In the genomic region with DNA sequence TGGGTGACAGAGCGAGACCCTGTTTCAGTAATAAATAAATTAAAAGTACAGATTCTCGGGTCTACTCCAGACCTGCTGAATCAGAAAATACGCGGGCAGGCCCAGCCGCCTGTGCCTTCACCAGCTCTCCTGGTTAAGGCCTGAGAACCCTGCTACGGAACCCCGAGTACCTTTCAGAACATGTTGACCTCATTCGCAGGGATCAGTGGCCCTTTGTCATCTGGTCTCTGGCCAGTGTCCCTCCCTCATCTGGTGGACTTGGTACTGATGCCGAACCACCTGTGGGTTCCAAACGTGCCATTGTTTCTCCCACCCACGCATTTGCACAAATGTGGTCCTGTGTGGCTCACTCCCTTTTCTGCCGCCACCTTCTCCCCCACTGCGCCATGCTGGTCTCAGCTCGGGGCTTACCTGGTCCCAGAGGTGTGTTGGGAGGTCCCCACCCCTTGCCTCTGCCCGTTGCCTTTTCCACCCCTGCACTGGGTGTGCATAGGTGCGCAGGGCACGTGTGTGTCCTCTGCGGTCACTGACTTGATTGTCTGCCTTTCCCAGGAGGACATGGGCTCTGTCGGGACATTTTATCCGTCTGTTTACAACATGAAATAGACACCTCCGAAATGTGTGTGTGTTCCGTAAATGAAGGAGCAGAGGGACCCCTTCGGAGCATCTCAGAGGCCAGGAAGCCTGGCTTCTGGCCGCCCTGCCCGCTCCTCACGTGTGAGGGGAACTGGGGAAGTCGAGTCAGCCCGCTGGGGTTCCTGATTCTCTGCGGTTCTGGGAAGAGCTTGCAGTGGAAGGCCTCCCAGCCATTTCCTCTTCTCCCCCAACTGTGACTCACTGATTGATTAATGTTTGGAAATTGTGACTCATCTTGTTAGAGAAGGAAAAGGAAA, we compare ENCODE assay signal across 10 cellular contexts.
A peak's percentile ranks its signal among the peaks of the same experiment; 100 is the strongest.
DNase-seq lines count a peak whose midpoint lies in the region; ATAC-seq and TF ChIP-seq lines count a peak whose summit lies in the region.
"Had no signal": no experiment of that assay in that cellular context is flagged by ENCODE, and none has a peak within 500 bp of the region (broad histone marks: within the 10 kb centered on the region; RNA-seq: fewer than 3 reads in every experiment).

No MANE protein-coding gene starts in this region.

- H3K4me3 Mint-ChIP-seq in activated T-cell treated with anti-CD3 and anti-CD28 coated beads, Interleukin-2, amount 50 U/mL, for 72 hours: peak overlapping the region in 1 of 2 donors; percentile 72
- H3K4me3 Mint-ChIP-seq: activated B cell treated with CpG ODN at 0.5 μM for 24 hours had no signal

- no peaks in the 10 kb centered on the region for H3K9me3 Mint-ChIP-seq in activated T-cell treated with anti-CD3 and anti-CD28 coated beads, Interleukin-2, amount 50 U/mL, for 72 hours
- H3K9me3 Mint-ChIP-seq: activated B cell treated with CpG ODN at 0.5 μM for 24 hours had no signal

- TF ChIP-seq CTCF in tibial artery (IDR thresholded peaks at IDR 0.05): no peak

- H3K4me1 ChIP-seq in adipocyte (ENCODE audit: control insufficient read depth, insufficient read depth, low read length): peaks cover 24% of the 10 kb centered on the region
- H3K4me1 ChIP-seq in tibial artery: peaks cover 0 to 36% (median 12%) of the 10 kb centered on the region in 4 donors

- H3K4me1 Mint-ChIP-seq in activated T-cell treated with anti-CD3 and anti-CD28 coated beads, Interleukin-2, amount 50 U/mL, for 72 hours (ENCODE audit: low read depth): peaks cover 27% of the 10 kb centered on the region

- no peak overlapping the region for H3K4me3 ChIP-seq in adipocyte (ENCODE audit: low read length)
- H3K4me3 ChIP-seq in tibial artery: no peak overlapping the region

- no peak for ATAC-seq in activated T-cell treated with anti-CD3 and anti-CD28 coated beads, Interleukin-2, amount 50 U/mL, for 72 hours (replicated peaks in 1 of 2)
- no peak for ATAC-seq in GM21529 (IDR thresholded peaks at IDR 0.05; ENCODE audit: unreplicated experiment)

- peak overlapping the region; percentile 44 for H3K9ac ChIP-seq in adipocyte (ENCODE audit: low read length)

- H3K36me3 ChIP-seq in adipocyte (ENCODE audit: control insufficient read depth, insufficient read depth, low read length, severe bottlenecking): no peaks in the 10 kb centered on the region
- H3K36me3 ChIP-seq in tibial artery: no peaks in the 10 kb centered on the region

- intact Hi-C loops in tibial artery (cut with DNase I; ENCODE audit: low total_unique reads): no loop called here

- no peaks in the 10 kb centered on the region for H3K9me3 ChIP-seq in adipocyte (ENCODE audit: control insufficient read depth, low read length)
- no peaks in the 10 kb centered on the region for H3K9me3 ChIP-seq in tibial artery

- peak overlapping the region; percentile 85 for H3K27ac Mint-ChIP-seq in activated T-cell treated with anti-CD3 and anti-CD28 coated beads, Interleukin-2, amount 50 U/mL, for 72 hours

- H3K27me3 Mint-ChIP-seq in activated T-cell treated with anti-CD3 and anti-CD28 coated beads, Interleukin-2, amount 50 U/mL, for 72 hours (ENCODE audit: low read depth): no peaks in the 10 kb centered on the region
- H3K27me3 Mint-ChIP-seq: activated B cell treated with CpG ODN at 0.5 μM for 24 hours had no signal

- H3K36me3 Mint-ChIP-seq in activated T-cell treated with anti-CD3 and anti-CD28 coated beads, Interleukin-2, amount 50 U/mL, for 72 hours (ENCODE audit: insufficient read depth in 2 of 2): no peaks in the 10 kb centered on the region

- H3K27me3 ChIP-seq in adipocyte (replicated peaks; ENCODE audit: control insufficient read depth, insufficient read depth, low read length) (no peaks in the 10 kb centered on the region), tibial artery (no peaks in the 10 kb centered on the region)

- DNase-seq in activated T-cell treated with anti-CD3 and anti-CD28 coated beads, Interleukin-2, amount 50 U/mL, for 72 hours: no peak
- DNase-seq in activated T-cell treated with anti-CD3 and anti-CD28 coated beads for 4 hours (no peak), adipocyte (ENCODE audit: low read depth) (peak; percentile 67), kidney tubule cell (ENCODE audit: low spot score) (peak; percentile 74), tibial artery (no peak), retina (no peak)
- no peak for DNase-seq in effector CD4-positive, alpha-beta T cell
- DNase-seq: activated B cell treated with CpG ODN at 0.5 μM for 24 hours, COR-L47 had no signal

- H3K27ac ChIP-seq in tibial artery: peak overlapping the region; percentile 20 to 36

Comparison
In these comparisons a context has a peak if more than half of its experiments do, and no peak if none do; other contexts are left out.
1. DNase-seq: peak in adipocyte (single experiment) and kidney tubule cell (single experiment); none in activated T-cell treated with anti-CD3 and anti-CD28 coated beads, Interleukin-2, amount 50 U/mL, for 72 hours (0 of 2), activated T-cell treated with anti-CD3 and anti-CD28 coated beads for 4 hours (single experiment), tibial artery (0 of 2), retina (single experiment) and effector CD4-positive, alpha-beta T cell (single experiment).